In the genomic region with DNA sequence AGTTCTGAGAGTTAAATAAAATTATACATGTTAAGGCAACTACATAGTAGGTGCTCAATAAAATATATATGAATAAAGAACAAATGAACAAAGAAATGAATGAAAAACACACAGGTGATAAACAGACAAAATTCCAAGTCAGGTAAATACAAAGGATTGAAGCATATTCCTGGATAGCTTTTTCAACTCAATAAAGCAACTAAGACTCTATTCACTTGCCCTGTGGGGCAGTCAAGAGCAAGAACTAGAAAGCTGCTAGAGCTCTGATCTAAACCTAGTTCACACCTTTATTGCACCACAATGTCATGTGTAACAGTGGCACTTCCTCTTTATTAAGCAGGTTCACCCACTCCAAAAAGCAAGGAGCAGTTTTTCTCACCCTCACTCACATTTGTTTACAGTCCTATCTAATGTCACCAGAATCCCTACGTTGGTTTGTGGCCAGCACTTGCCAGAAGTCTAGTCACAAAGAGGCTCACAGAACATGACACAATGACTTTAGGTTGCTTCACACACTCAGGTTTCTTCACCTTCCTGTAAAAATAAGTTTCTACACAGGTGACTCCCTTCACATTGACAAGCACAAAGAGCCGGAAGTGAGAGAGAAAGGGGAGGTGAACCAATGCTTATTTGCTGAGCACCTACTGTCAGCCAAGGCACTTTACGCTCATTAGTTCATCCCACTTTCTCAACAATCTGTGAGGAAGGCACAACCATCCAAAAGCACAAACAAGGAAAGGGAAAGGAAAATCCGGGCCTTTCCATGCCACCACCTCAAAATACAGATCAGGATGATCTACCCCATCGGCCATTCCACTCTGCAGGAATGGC, we compare ENCODE assay signal across 8 cellular contexts.
DNase-seq lines count a peak whose midpoint lies in the region; ATAC-seq, FAIRE-seq and TF ChIP-seq lines count a peak whose summit lies in the region.

No MANE protein-coding gene starts in this region.

- DNase-seq in SIG-M5 treated with dmso at 0.1 percent for 504 hours (lab: John Stamatoyannopoulos, UW; ENCODE audit: unreplicated experiment) (peak; percentile 56), astrocyte (ENCODE audit: low read depth) (no peak), gastrocnemius medialis (peak; percentile 21 to 68), DMS 273 treated with DMSO at 0.1 percent for 48 hours (lab: John Stamatoyannopoulos, UW) (no peak), NCI-H1930 (lab: John Stamatoyannopoulos, UW) (no peak), lower leg skin (ENCODE audit: low spot score in 2 of 2) (no peak)

- H3K9me3 ChIP-seq in astrocyte (ENCODE audit: insufficient read depth, low read depth, low read length) (no peaks in the 10 kb centered on the region), gastrocnemius medialis (no peaks in the 10 kb centered on the region)

- peaks cover 49% of the 10 kb centered on the region for H3K79me2 ChIP-seq in astrocyte (ENCODE audit: insufficient read depth, low read length)

- intact Hi-C loops in gastrocnemius medialis (cut with DNase I; ENCODE audit: low total_unique reads) (no loop called here), lower leg skin (cut with DNase I; ENCODE audit: low total_unique reads) (no loop called here)

- H3K4me3 ChIP-seq in astrocyte (ENCODE audit: insufficient read depth, low read depth, low read length) (no peak overlapping the region), gastrocnemius medialis (no peak overlapping the region), lower leg skin (ENCODE audit: low read depth, poor library complexity, severe bottlenecking) (no peak overlapping the region)

- H3K36me3 ChIP-seq in astrocyte (ENCODE audit: insufficient read depth, low read length) (peaks cover 16% of the 10 kb centered on the region), gastrocnemius medialis (peaks cover 0 to 26% of the 10 kb centered on the region in 2 donors)

- H3K36me3 Mint-ChIP-seq in astrocyte (ENCODE audit: low read depth, unreplicated experiment) = peaks cover 17% of the 10 kb centered on the region

- no peak for FAIRE-seq in astrocyte (lab: Jason Lieb, UNC)

- H3K4me1 ChIP-seq in astrocyte (ENCODE audit: insufficient read depth, low read length) (peaks cover 4% of the 10 kb centered on the region), gastrocnemius medialis (peaks cover 0 to 3% of the 10 kb centered on the region in 2 donors)

- H2AFZ ChIP-seq in astrocyte (ENCODE audit: low read depth, low read length) = no peak overlapping the region

- H3K4me2 ChIP-seq in astrocyte (ENCODE audit: low read length) = no peak overlapping the region

- H4K20me1 ChIP-seq in astrocyte (ENCODE audit: insufficient read depth, low read length) = peaks cover 53% of the 10 kb centered on the region

- H3K27ac Mint-ChIP-seq in astrocyte (ENCODE audit: unreplicated experiment) = peak overlapping the region; percentile 76

- H3K9ac ChIP-seq in astrocyte (ENCODE audit: low read length) = no peak overlapping the region

- peaks cover 14% of the 10 kb centered on the region for H3K4me1 Mint-ChIP-seq in astrocyte (ENCODE audit: low read depth, unreplicated experiment)

- H3K27me3 ChIP-seq in astrocyte (ENCODE audit: insufficient read depth, low read length) = no peaks in the 10 kb centered on the region
- H3K27me3 ChIP-seq in gastrocnemius medialis = no peaks in the 10 kb centered on the region

- no peak overlapping the region for H3K27ac ChIP-seq in astrocyte (ENCODE audit: low read depth, low read length)
- peak overlapping the region; percentile 39 to 73 (median 58) for H3K27ac ChIP-seq in gastrocnemius medialis

- TF ChIP-seq POLR2A in gastrocnemius medialis (IDR thresholded peaks at IDR 0.05) (no peak), lower leg skin (IDR thresholded peaks at IDR 0.05) (no peak)

- WGBS in lower leg skin, 2 donors = 83 to 87% methylated on average over 5 of the region's 5 CpGs

- no peak overlapping the region for H3K4me3 Mint-ChIP-seq in astrocyte (ENCODE audit: unreplicated experiment)

- H3K27me3 Mint-ChIP-seq in astrocyte (ENCODE audit: low read depth, unreplicated experiment) = no peaks in the 10 kb centered on the region

- H3K9me3 Mint-ChIP-seq in astrocyte (ENCODE audit: unreplicated experiment) = no peaks in the 10 kb centered on the region

- in situ Hi-C loops in gastrocnemius medialis (cut with MboI; ENCODE audit: low sequenced_read_pairs in 4 of 4) = loop anchor here in 1 of 4 donors (25.0 kb wide), 1 partner anchor 96 kb away; no protein-coding TSS in a partner anchor

- TF ChIP-seq CTCF in astrocyte (IDR thresholded peaks at IDR 0.05; ENCODE audit: insufficient read depth, low read depth, low read length) (no peak), gastrocnemius medialis (IDR thresholded peaks at IDR 0.05 in 4 of 5, conservative IDR thresholded peaks at IDR 0.05 in 1 of 5) (peak in 1 of 5 experiments; percentile 21), lower leg skin (IDR thresholded peaks at IDR 0.05) (no peak)

- ATAC-seq in GM18870 (IDR thresholded peaks at IDR 0.05; ENCODE audit: unreplicated experiment) (peak; percentile 69), HG03025 (IDR thresholded peaks at IDR 0.05; ENCODE audit: low FRiP score, unreplicated experiment) (peak; percentile 58), gastrocnemius medialis (peak; percentile 90 to 96)

Comparison
In these comparisons a context has a peak if more than half of its experiments do, and no peak if none do; other contexts are left out.
1. DNase-seq: peak in SIG-M5 treated with dmso at 0.1 percent for 504 hours (single experiment) and gastrocnemius medialis (2 of 2); none in astrocyte (single experiment), DMS 273 treated with DMSO at 0.1 percent for 48 hours (single experiment), NCI-H1930 (0 of 2) and lower leg skin (0 of 2).
2. Peak in every context shown above with its lines, with median percentiles within 50 percentile points of each other: ATAC-seq.